27 cellular contexts compared by ENCODE assay signal in the genomic region with DNA sequence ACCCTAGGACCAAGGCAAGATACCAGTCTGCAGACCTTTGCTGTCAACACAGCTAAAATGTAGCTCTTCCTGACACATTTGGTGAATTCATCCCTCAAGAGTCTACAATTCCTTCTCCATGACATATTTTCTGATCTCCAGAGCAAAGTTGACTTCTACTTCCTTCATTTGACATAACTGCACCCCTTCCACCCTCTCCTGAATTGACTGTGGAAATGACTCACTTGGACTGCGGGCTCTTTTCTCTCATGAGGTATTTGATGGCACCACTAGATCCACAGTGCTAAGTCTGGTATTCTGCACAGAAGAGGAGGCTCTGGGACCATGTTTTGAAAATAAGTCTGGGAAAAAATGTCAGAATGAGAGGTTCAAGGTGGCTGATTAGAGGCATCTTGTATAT.
"Had no signal": no experiment of that assay in that cellular context is flagged by ENCODE, and none has a peak within 500 bp of the region (broad histone marks: within the 10 kb centered on the region; RNA-seq: fewer than 3 reads in every experiment).

No MANE protein-coding gene starts in this region.

- H3K9ac ChIP-seq: SK-N-SH had no signal

- H3K36me3 ChIP-seq: brain microvascular endothelial cell, cardiac muscle cell, MG63 had no signal

- H2AFZ ChIP-seq: PC-9 had no signal

- H3K4me3 ChIP-seq: cardiac muscle cell, MG63, PC-9 had no signal

- DNase-seq: activated CD4-positive, alpha-beta memory T cell treated with anti-CD3 and anti-CD28 coated beads for 36 hours; activated CD4-positive, alpha-beta T cell treated with anti-CD3 and anti-CD28 coated beads, Interleukin-2, amount 50 U/mL, for 1 hour; activated CD8-positive, alpha-beta memory T cell treated with anti-CD3 and anti-CD28 coated beads, Interleukin-2, amount 50 U/mL, for 4 hours; activated effector memory CD4-positive, alpha-beta T cell treated with Interleukin-2 at 50 U/mL for 16 hours; activated naive CD4-positive, alpha-beta T cell treated with anti-CD3 and anti-CD28 coated beads, Interleukin-2, amount 50 U/mL, for 16 hours; activated naive CD8-positive, alpha-beta T cell treated with anti-CD3 and anti-CD28 coated beads for 36 hours; activated T-cell treated with anti-CD3 and anti-CD28 coated beads for 4 hours; activated T-cell treated with anti-CD3 and anti-CD28 coated beads, Interleukin-2, amount 50 U/mL, for 4 hours; amniotic stem cell; aorta; brain microvascular endothelial cell; Karpas-422; KBM-7; MG63; MV-4-11; NCI-H1092; NCI-H1436 treated with DMSO at 0.1 percent for 48 hours; NCI-H1694 treated with DMSO at 0.1 percent for 48 hours; NCI-H2029; NCI-H345; NCI-H524 treated with DMSO at 0.1 percent for 48 hours; PC-9; SK-N-SH had no signal

- H3K4me2 ChIP-seq: PC-9, SK-N-SH had no signal

- H3K9me3 ChIP-seq: MG63, SK-N-SH had no signal

- FAIRE-seq: RCC 7860, TTC549 had no signal

- H3K27ac ChIP-seq: brain microvascular endothelial cell, cardiac muscle cell, PC-9, RWPE1 had no signal

- H3K27me3 ChIP-seq: brain microvascular endothelial cell, cardiac muscle cell had no signal
